Comparison of ENCODE assay signal across 1 cellular context in genomic region chr5:42586625-42587024, GRCh38.
TF ChIP-seq lines count a peak whose summit lies in the region.

No MANE protein-coding gene starts in this region.

TF ChIP-seq in K562, 482 proteins besides CTCF, POLR2A, EP300 and RAD21 (continued from another document):
- TF ChIP-seq JUND (IDR thresholded peaks at IDR 0.05; ENCODE audit: borderline replicate concordance, low read depth, low read length) (peak; percentile 58; the same call in 1 of the 2 replicates), JUND (tag; IDR thresholded peaks at IDR 0.05; ENCODE audit: borderline replicate concordance, low read depth, low read length) (peak; percentile 63; the same call in 2 of the 3 replicates), TFE3 (CRISPR knock-in tag; IDR thresholded peaks at IDR 0.05) (no peak; the same call in 1 of the 2 replicates), ATF7 (IDR thresholded peaks at IDR 0.05) (peak; percentile 62; the same call in 1 of the 2 replicates), ZNF639 (CRISPR knock-in tag; conservative IDR thresholded peaks at IDR 0.05 in 1 of 2, IDR thresholded peaks at IDR 0.05 in 1 of 2) (peak in 1 of 2 experiments; percentile 82; a peak in 1 of 4 replicates), ZBTB2 (IDR thresholded peaks at IDR 0.05) (peak; percentile 79), DACH1 (IDR thresholded peaks at IDR 0.05; ENCODE audit: partially characterized antibody) (no peak), SRSF3 (IDR thresholded peaks at IDR 0.05; ENCODE audit: insufficient read depth, low read length) (no peak), ZNF184 (CRISPR knock-in tag; IDR thresholded peaks at IDR 0.05) (no peak), PKNOX1 (IDR thresholded peaks at IDR 0.05) (peak; percentile 57), DMBX1 (CRISPR knock-in tag; IDR thresholded peaks at IDR 0.05; ENCODE audit: borderline replicate concordance) (peak; percentile 65; the same call in 1 of the 2 replicates), HDAC3 (IDR thresholded peaks at IDR 0.05; ENCODE audit: borderline replicate concordance, partially characterized antibody) (peak; percentile 81), KLF1 (tag; IDR thresholded peaks at IDR 0.05) (no peak), ZNF311 (CRISPR knock-in tag; IDR thresholded peaks at IDR 0.05) (no peak), NCOA4 (IDR thresholded peaks at IDR 0.05; ENCODE audit: partially characterized antibody) (no peak), NFE2L1 (tag; IDR thresholded peaks at IDR 0.05; ENCODE audit: borderline replicate concordance, low read depth) (no peak), HMGN3 (IDR thresholded peaks at IDR 0.05; ENCODE audit: borderline replicate concordance, extremely low read depth, insufficient read length, low read depth, low read length) (no peak), PHB (CRISPR knock-in tag; IDR thresholded peaks at IDR 0.05) (no peak), NR1H2 (CRISPR knock-in tag; IDR thresholded peaks at IDR 0.05) (no peak), SRSF1 (IDR thresholded peaks at IDR 0.05; ENCODE audit: low read depth, low read length) (no peak), ETV5 (CRISPR knock-in tag; IDR thresholded peaks at IDR 0.05; ENCODE audit: low read depth) (no peak), DIDO1 (tag; IDR thresholded peaks at IDR 0.05; ENCODE audit: low read depth) (no peak), ZNF3 (CRISPR knock-in tag; IDR thresholded peaks at IDR 0.05) (no peak), MYBL2 (IDR thresholded peaks at IDR 0.05; ENCODE audit: low read depth) (no peak), MYBL2 (CRISPR knock-in tag; IDR thresholded peaks at IDR 0.05; ENCODE audit: borderline replicate concordance) (no peak), CREB3L1 (IDR thresholded peaks at IDR 0.05; ENCODE audit: borderline replicate concordance, low read depth) (peak; percentile 68; the same call in 1 of the 2 replicates)
